Comparison of ENCODE assay signal across 8 cellular contexts in genomic region chr4:170025523-170026252, GRCh38. TPM values are rescaled to one million over a fixed set of nuclear protein-coding genes. Genes with fewer than 3 reads are reported as not detected.
A peak's percentile ranks its signal among the peaks of the same experiment; 100 is the strongest.
DNase-seq lines count a peak whose midpoint lies in the region; ATAC-seq, FAIRE-seq and TF ChIP-seq lines count a peak whose summit lies in the region.

No MANE protein-coding gene starts in this region.

- no peak for ATAC-seq in K562

- H3K27me3 ChIP-seq in K562 (ENCODE audit: control insufficient read depth in 2 of 2, insufficient read depth in 2 of 2, low read length in 2 of 2) (peaks cover 3 to 5% of the 10 kb centered on the region in 2 experiments; a peak in 4 of 5 replicates), spleen (replicated peaks in 1 of 7) (peaks cover 0 to 30% (median 7%) of the 10 kb centered on the region in 7 donors), Karpas-422 (ENCODE audit: low read length) (no peaks in the 10 kb centered on the region)

- no peaks in the 10 kb centered on the region for H3K9me2 ChIP-seq in Karpas-422 (replicated peaks; ENCODE audit: insufficient read depth, low read length)

- H3K9me3 ChIP-seq in K562 (replicated peaks; ENCODE audit: control insufficient read depth, insufficient read depth, low read depth, low read length) (no peaks in the 10 kb centered on the region), kidney (ENCODE audit: control insufficient read depth in 1 of 2, low read length in 2 of 2) (no peaks in the 10 kb centered on the region), spleen (peaks cover 0 to 4% (median 0%) of the 10 kb centered on the region in 8 donors), Karpas-422 (ENCODE audit: low read length) (no peaks in the 10 kb centered on the region)

- CTCF ChIA-PET in K562 (lab: Yijun Ruan, JAX; ENCODE audit: low intra/inter-chr PET ratio): no interaction called here

- 67% methylated on average over 32 of the region's 74 CpGs for WGBS in K562 (ENCODE audit: insufficient coverage, low coverage, missing lambda C conversion rate)
- 3 to 18% (median 6%) methylated on average over 33 to 74 of the region's 74 CpGs for WGBS in spleen, 5 donors

- in situ Hi-C loops in K562 (cut with MboI): loop anchor here (25.0 kb wide), 1 partner anchor 413 kb away; the partner anchor contains the start of genes CLCN3 and NEK1

- TF ChIP-seq RAD21 in K562 (CRISPR knock-in tag; conservative IDR thresholded peaks at IDR 0.05 in 1 of 2, IDR thresholded peaks at IDR 0.05 in 1 of 2): no peak

- intact Hi-C loops in K562 (cut with micrococcal nuclease): loop anchor here (2.0 to 5.0 kb wide), 2 partner anchors 19 to 213 kb away; no protein-coding TSS in a partner anchor
- intact Hi-C loops in kidney (cut with DNase I): no loop called here
- intact Hi-C loops in spleen (cut with DNase I; ENCODE audit: low total_unique reads): no loop called here

- POLR2A ChIA-PET in K562 (lab: Yijun Ruan, JAX): no interaction called here

- no peaks in the 10 kb centered on the region for H3K79me2 ChIP-seq in K562 (ENCODE audit: control insufficient read depth, insufficient read depth, low read length)
- no peaks in the 10 kb centered on the region for H3K79me2 ChIP-seq in Karpas-422 (ENCODE audit: low read length)

- no TSS peak for BruUV-seq in K562 (replicated peaks; lab: Mats Ljungman, UMichigan)

- H3K27ac ChIP-seq in K562 (ENCODE audit: extremely low read depth, low read depth, low read length) (no peak overlapping the region), kidney (ENCODE audit: low read depth in 2 of 2, low read length in 2 of 2) (no peak overlapping the region), spleen (peak overlapping the region in 7 of 8 donors; percentile 85 to 91 (median 88)), Karpas-422 (ENCODE audit: low read length) (no peak overlapping the region)

- DNase-seq in activated effector memory CD4-positive, alpha-beta T cell treated with anti-CD3 and anti-CD28 coated beads, Interleukin-2, amount 50 U/mL, for 16 hours: peak; percentile 67
- DNase-seq in activated effector memory CD4-positive, alpha-beta T cell treated with Interleukin-2 at 50 U/mL for 16 hours: no peak
- DNase-seq in K562 (ENCODE audit: extremely low read depth in 1 of 4, low spot score in 3 of 4) (no peak), kidney (peak; percentile 75), spleen (no peak), Karpas-422 (no peak), NCI-H748 (lab: John Stamatoyannopoulos, UW; ENCODE audit: unreplicated experiment) (no peak), D341Med (ENCODE audit: low spot score) (no peak)

- no peak for TF ChIP-seq POLR2A in K562 (conservative IDR thresholded peaks at IDR 0.05)
- no peak for TF ChIP-seq POLR2A in spleen (IDR thresholded peaks at IDR 0.05)

- TF ChIP-seq CTCF in K562 (IDR thresholded peaks at IDR 0.05 in 2 of 3, conservative IDR thresholded peaks at IDR 0.05 in 1 of 3; ENCODE audit: insufficient read depth in 2 of 3, low read depth in 1 of 3, low read length in 3 of 3) (no peak), kidney (IDR thresholded peaks at IDR 0.05; ENCODE audit: borderline replicate concordance, extremely low read depth, insufficient read depth) (no peak), spleen (IDR thresholded peaks at IDR 0.05 in 8 of 11, conservative IDR thresholded peaks at IDR 0.05 in 3 of 11) (no peak)

- H4K20me1 ChIP-seq in K562 (replicated peaks; ENCODE audit: control insufficient read depth, insufficient read depth, low read length) (no peaks in the 10 kb centered on the region), Karpas-422 (ENCODE audit: insufficient read depth, low read depth, low read length) (no peaks in the 10 kb centered on the region)

- peaks cover 3 to 20% of the 10 kb centered on the region in 2 experiments; a peak in 3 of 5 replicates for H3K4me1 ChIP-seq in K562 (replicated peaks in 1 of 2; ENCODE audit: control insufficient read depth in 2 of 2, insufficient read depth in 2 of 2, low read length in 2 of 2)
- peaks cover 6 to 16% of the 10 kb centered on the region in 2 donors for H3K4me1 ChIP-seq in kidney (ENCODE audit: control insufficient read depth in 1 of 2, insufficient read depth in 1 of 2, low read depth in 1 of 2, low read length in 2 of 2)
- peaks cover 0 to 18% (median 12%) of the 10 kb centered on the region in 6 donors for H3K4me1 ChIP-seq in spleen
- no peaks in the 10 kb centered on the region for H3K4me1 ChIP-seq in Karpas-422 (ENCODE audit: low read length)

- H2AFZ ChIP-seq in K562 (ENCODE audit: low read depth, low read length) (no peak overlapping the region), Karpas-422 (ENCODE audit: low read length) (no peak overlapping the region)

- H3K9ac ChIP-seq in K562 (ENCODE audit: insufficient read depth in 1 of 2, low read depth in 2 of 2, low read length in 2 of 2) (peak overlapping the region in 1 of 2 experiments; percentile 63; a peak in 2 of 4 replicates), kidney (ENCODE audit: low read length in 2 of 2) (peak overlapping the region; percentile 22 to 63), Karpas-422 (ENCODE audit: low read length) (no peak overlapping the region)

- no peak for TF ChIP-seq EP300 in K562 (IDR thresholded peaks at IDR 0.05; ENCODE audit: low read length)

- no peak overlapping the region for H3K4me2 ChIP-seq in K562 (ENCODE audit: insufficient read depth, low read length)
- H3K4me2 ChIP-seq in Karpas-422 (ENCODE audit: low read depth, low read length, poor library complexity, severe bottlenecking): no peak overlapping the region

- H3K9me1 ChIP-seq in K562 (ENCODE audit: control insufficient read depth, insufficient read depth, low read length): no peaks in the 10 kb centered on the region

- H3K4me3 ChIP-seq in K562: peak overlapping the region; percentile 83
- peak overlapping the region; percentile 68 to 73 for H3K4me3 ChIP-seq in kidney (ENCODE audit: low read length in 2 of 2)
- H3K4me3 ChIP-seq in spleen: peak overlapping the region; percentile 69 to 94 (median 81)
- H3K4me3 ChIP-seq in Karpas-422 (ENCODE audit: low read length): no peak overlapping the region

- no peaks in the 10 kb centered on the region for H3K36me3 ChIP-seq in K562 (ENCODE audit: control insufficient read depth, insufficient read depth, low read length)
- H3K36me3 ChIP-seq in kidney (ENCODE audit: control insufficient read depth in 1 of 2, insufficient read depth in 2 of 2, low read length in 2 of 2): no peaks in the 10 kb centered on the region
- no peaks in the 10 kb centered on the region for H3K36me3 ChIP-seq in spleen
- H3K36me3 ChIP-seq in Karpas-422 (ENCODE audit: insufficient read depth, low read length): no peaks in the 10 kb centered on the region

- FAIRE-seq in K562 (lab: Jason Lieb, UNC): no peak
- FAIRE-seq in kidney (lab: Jason Lieb, UNC): no peak

TF ChIP-seq in K562, 482 proteins besides CTCF, POLR2A, EP300 and RAD21 (continues in another document):
- TF ChIP-seq, protein P1, sequence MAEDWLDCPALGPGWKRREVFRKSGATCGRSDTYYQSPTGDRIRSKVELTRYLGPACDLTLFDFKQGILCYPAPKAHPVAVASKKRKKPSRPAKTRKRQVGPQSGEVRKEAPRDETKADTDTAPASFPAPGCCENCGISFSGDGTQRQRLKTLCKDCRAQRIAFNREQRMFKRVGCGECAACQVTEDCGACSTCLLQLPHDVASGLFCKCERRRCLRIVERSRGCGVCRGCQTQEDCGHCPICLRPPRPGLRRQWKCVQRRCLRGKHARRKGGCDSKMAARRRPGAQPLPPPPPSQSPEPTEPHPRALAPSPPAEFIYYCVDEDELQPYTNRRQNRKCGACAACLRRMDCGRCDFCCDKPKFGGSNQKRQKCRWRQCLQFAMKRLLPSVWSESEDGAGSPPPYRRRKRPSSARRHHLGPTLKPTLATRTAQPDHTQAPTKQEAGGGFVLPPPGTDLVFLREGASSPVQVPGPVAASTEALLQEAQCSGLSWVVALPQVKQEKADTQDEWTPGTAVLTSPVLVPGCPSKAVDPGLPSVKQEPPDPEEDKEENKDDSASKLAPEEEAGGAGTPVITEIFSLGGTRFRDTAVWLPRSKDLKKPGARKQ (CRISPR knock-in tag; IDR thresholded peaks at IDR 0.05): 0 out of 2 replicates have a peak, but pooled peaks have one; percentile 29
- no peak for TF ChIP-seq POLR2B (IDR thresholded peaks at IDR 0.05; ENCODE audit: low read depth, partially characterized antibody)

RNA-seq across cellular contexts. Expression of gene MFAP3L, which starts 0.5 kb away (rescaled TPM):
- not detected in 2 replicates for total RNA-seq in K562 (2011; cell fraction: chromatin; rRNA removed; ENCODE audit: low replicate concordance)
- total RNA-seq in K562 (2011; cell fraction: nucleolus; rRNA removed): not detected in 2 replicates
- total RNA-seq in K562 (2011; cell fraction: nucleoplasm; rRNA removed): 0.73 TPM in 1 of 2 replicates, not detected in the other
- total RNA-seq in K562 (2014; rRNA removed) (0.09 and 0.16 TPM in 2 replicates), K562 (2014; rRNA removed; fragmentation: Illumina TruSeq; extraction: Trizol) (0.18 and 0.19 TPM in 2 replicates), K562 (2015; rRNA removed; fragmentation: Illumina TruSeq; extraction: Trizol) (0.15 and 0.25 TPM in 2 replicates), K562 (2021) (0.31 TPM in 1 of 2 replicates, not detected in the other), kidney (35.1 TPM), spleen (10 to 100 TPM in 1 of 7 donors, 1 to 10 TPM in 6; 3.8 to 14.3 (median 6.0) TPM)
- polyA plus RNA-seq in K562 (2011; rRNA removed) (0.22 TPM in 1 of 2 replicates, not detected in the other), K562 (2014; fragmentation: Illumina TruSeq; extraction: Trizol) (0.21 TPM in 1 of 2 replicates, not detected in the other), K562 (2014; fragmentation: Nextera tagmentation; extraction: Ambion mirVana) (under 1 TPM; 0.06 to 0.23 TPM), K562 (2014; rRNA removed) (0.32 TPM in 1 of 2 replicates, not detected in the other), kidney (ENCODE audit: insufficient read depth, low read depth, low replicate concordance) (18.4 TPM), spleen (under 1 TPM; 0.35 to 0.74 (median 0.50) TPM)
- polyA plus RNA-seq in K562 (2011; cell fraction: cytosol; rRNA removed): not detected in 2 replicates
- not detected in 2 replicates for polyA plus RNA-seq in K562 (2011; cell fraction: nucleus; rRNA removed)
- 0.08 and 0.53 TPM in 2 replicates for polyA plus RNA-seq in K562 (2012)
- not detected in 2 replicates for polyA minus RNA-seq in K562 (2011; rRNA and poly(A)+ RNA removed)
- polyA minus RNA-seq in K562 (2011; cell fraction: cytosol; rRNA and poly(A)+ RNA removed): not detected in 2 replicates
- polyA minus RNA-seq in K562 (2011; cell fraction: nucleus; rRNA and poly(A)+ RNA removed): 0.22 TPM in 1 of 2 replicates, not detected in the other
- not detected in 2 replicates for total RNA-seq in Karpas-422 (2014; rRNA removed; shearing (Covaris generic); ENCODE audit: low replicate concordance)

Comparison
In these comparisons a context has a peak if more than half of its experiments do, and no peak if none do; other contexts are left out.
1. DNase-seq: peak in activated effector memory CD4-positive, alpha-beta T cell treated with anti-CD3 and anti-CD28 coated beads, Interleukin-2, amount 50 U/mL, for 16 hours (single experiment) and kidney (single experiment); none in activated effector memory CD4-positive, alpha-beta T cell treated with Interleukin-2 at 50 U/mL for 16 hours (single experiment), K562 (0 of 4), spleen (single experiment), Karpas-422 (single experiment), NCI-H748 (single experiment) and D341Med (single experiment).
2. H3K27ac ChIP-seq: peak in spleen (7 of 8); none in K562 (single experiment), kidney (0 of 2) and Karpas-422 (single experiment).